ENCODE assay signal across 1 cellular context in genomic region chr2:107324166-107324565, GRCh38.
TF ChIP-seq lines count a peak whose summit lies in the region.

No MANE protein-coding gene starts in this region.

TF ChIP-seq in SK-N-SH, 30 proteins besides CTCF, POLR2A, EP300 and RAD21 (continued from another document):
- TF ChIP-seq MEF2A (IDR thresholded peaks at IDR 0.05; ENCODE audit: borderline replicate concordance, low read depth) (no peak), MXI1 (IDR thresholded peaks at IDR 0.05; ENCODE audit: low read depth, low read length) (peak; percentile 41; the same call in 1 of the 2 replicates), RCOR1 (IDR thresholded peaks at IDR 0.05; ENCODE audit: low read length) (peak; percentile 70), ELF1 (IDR thresholded peaks at IDR 0.05) (no peak), FOXJ3 (CRISPR knock-in tag; IDR thresholded peaks at IDR 0.05) (peak; percentile 67; the same call in 1 of the 2 replicates), FOSL2 (IDR thresholded peaks at IDR 0.05; ENCODE audit: borderline replicate concordance, low read depth) (no peak), RFX5 (IDR thresholded peaks at IDR 0.05; ENCODE audit: low read length) (no peak), SIN3A (IDR thresholded peaks at IDR 0.05; ENCODE audit: borderline replicate concordance, low read depth, low read length) (no peak), CHD2 (IDR thresholded peaks at IDR 0.05; ENCODE audit: low read length, partially characterized antibody) (peak; percentile 75)
